In genomic region chr9:264231-264630, GRCh38 we compare ENCODE assay signal across 30 cellular contexts.
"Had no signal": no experiment of that assay in that cellular context is flagged by ENCODE, and none has a peak within 500 bp of the region (broad histone marks: within the 10 kb centered on the region; RNA-seq: fewer than 3 reads in every experiment).

No MANE protein-coding gene starts in this region.

- H3K4me3 Mint-ChIP-seq: immature natural killer cell; mesothelial cell of epicardium; naive B cell; natural killer cell; nephron progenitor cell; neural progenitor cell; stimulated activated naive CD8-positive, alpha-beta T cell treated with anti-CD3 and anti-CD28 coated beads, Interleukin-15, Interleukin-2, amounts not matched to agents 100 ng/mL and 50 ng/mL, for 24 hours had no signal

- H3K9me3 ChIP-seq: left lung, lower lobe of right lung, ovary, prostate gland, suprapubic skin, thoracic aorta, tibial artery, upper lobe of right lung had no signal

- H3K27me3 Mint-ChIP-seq: naive B cell; stimulated activated naive CD8-positive, alpha-beta T cell treated with anti-CD3 and anti-CD28 coated beads, Interleukin-15, Interleukin-2, amounts not matched to agents 100 ng/mL and 50 ng/mL, for 24 hours had no signal

- H3K4me1 Mint-ChIP-seq: nephron progenitor cell, neural progenitor cell had no signal

- H3K36me3 ChIP-seq: left lung, lower lobe of right lung, neural progenitor cell, ovary, prostate gland, suprapubic skin, thoracic aorta, tibial artery, upper lobe of right lung had no signal

- H3K4me1 ChIP-seq: neural progenitor cell, prostate gland, suprapubic skin, tibial artery, upper lobe of right lung had no signal

- H3K27ac ChIP-seq: left lung, lower lobe of right lung, neural progenitor cell, ovary, prostate gland, skin epidermis, suprapubic skin, thoracic aorta, tibial artery, upper lobe of right lung had no signal

- DNase-seq: hypothalamus; immature natural killer cell; kidney; left colon; left lung; lower lobe of right lung; mammary epithelial cell; mesendoderm; naive B cell; natural killer cell; nephron progenitor cell; ovary; retina; right cardiac atrium; stimulated activated CD4-positive, alpha-beta T cell treated with anti-CD3 and anti-CD28 coated beads, Interleukin-12 subunit alpha, Interleukin-12 subunit beta, amount 100 ng/mL, for 4 hours; stimulated activated CD4-positive, alpha-beta T cell treated with anti-CD3 and anti-CD28 coated beads, Interleukin-15, amount 100 ng/mL, for 24 hours; stimulated activated CD4-positive, alpha-beta T cell treated with anti-CD3 and anti-CD28 coated beads, Interleukin-2, amount 100 ng/mL, for 24 hours; stimulated activated CD4-positive, alpha-beta T cell treated with anti-CD3 and anti-CD28 coated beads, Interleukin-4, amount 100 ng/mL, for 1 hour; stimulated activated naive CD4-positive, alpha-beta T cell; tibial artery; trophoblast cell; upper lobe of right lung had no signal

- H3K27ac Mint-ChIP-seq: immature natural killer cell; mesothelial cell of epicardium; naive B cell; natural killer cell; nephron progenitor cell; neural progenitor cell; stimulated activated naive CD8-positive, alpha-beta T cell treated with anti-CD3 and anti-CD28 coated beads, Interleukin-15, Interleukin-2, amounts not matched to agents 100 ng/mL and 50 ng/mL, for 24 hours had no signal

- H3K4me3 ChIP-seq: left lung, lower lobe of right lung, neural progenitor cell, ovary, prostate gland, skin epidermis, suprapubic skin, thoracic aorta, tibial artery, upper lobe of right lung had no signal

- ATAC-seq: left colon, left lung, lower lobe of right lung, natural killer cell, right cardiac atrium, sciatic nerve, upper lobe of right lung had no signal

- H3K9me3 Mint-ChIP-seq: immature natural killer cell, natural killer cell, nephron progenitor cell, neural progenitor cell had no signal

- H3K36me3 Mint-ChIP-seq: immature natural killer cell, natural killer cell, neural progenitor cell had no signal
